ENCODE assay signal across 8 cellular contexts in genomic region chr3:72888546-72889309, GRCh38. TPM values are rescaled to one million over a fixed set of nuclear protein-coding genes. Genes with fewer than 3 reads are reported as not detected.
A peak's percentile ranks its signal among the peaks of the same experiment; 100 is the strongest.
DNase-seq lines count a peak whose midpoint lies in the region; TF ChIP-seq lines count a peak whose summit lies in the region.

No MANE protein-coding gene starts in this region.

- peak overlapping the region; percentile 96 for H3K27ac Mint-ChIP-seq in chondrocyte (ENCODE audit: unreplicated experiment)

- no peak overlapping the region for H3K27ac ChIP-seq in mucosa of rectum (ENCODE audit: low read depth in 2 of 2, low read length in 2 of 2)

- peak overlapping the region; percentile 83 for H3K4me3 Mint-ChIP-seq in chondrocyte (ENCODE audit: unreplicated experiment)

- peak overlapping the region; percentile 44 to 69 for H3K9ac ChIP-seq in mucosa of rectum (ENCODE audit: low read depth in 1 of 2, low read length in 2 of 2)

- H3K36me3 Mint-ChIP-seq in chondrocyte (ENCODE audit: low read depth), result peaks cover 4% of the 10 kb centered on the region

- no peaks in the 10 kb centered on the region for H3K9me3 Mint-ChIP-seq in chondrocyte (ENCODE audit: low read depth)

- H3K36me3 ChIP-seq in mucosa of rectum (ENCODE audit: control insufficient read depth in 2 of 2, insufficient read depth in 2 of 2, low read length in 2 of 2), result no peaks in the 10 kb centered on the region

- no peaks in the 10 kb centered on the region for H3K9me3 ChIP-seq in mucosa of rectum (ENCODE audit: control insufficient read depth in 2 of 2, low read length in 2 of 2)

- H3K4me1 ChIP-seq in mucosa of rectum (ENCODE audit: control insufficient read depth in 2 of 2, insufficient read depth in 2 of 2, low read length in 2 of 2), result peaks cover 7 to 14% of the 10 kb centered on the region in 2 donors

- in situ Hi-C loops in KBM-7 (cut with MboI; ENCODE audit: low pct_unique_long_range_greater_than_20kb, low sequenced_read_pairs), result no loop called here

- H3K4me1 Mint-ChIP-seq in chondrocyte (ENCODE audit: low read depth), result peaks cover 59% of the 10 kb centered on the region

- H3K27me3 Mint-ChIP-seq in chondrocyte (ENCODE audit: low read depth), result no peaks in the 10 kb centered on the region

- peak overlapping the region; percentile 68 to 72 for H3K4me3 ChIP-seq in mucosa of rectum (ENCODE audit: low read length in 2 of 2)

- DNase-seq in Ammon's horn (ENCODE audit: low spot score) (peak; percentile 39), KBM-7 (peak; percentile 51), chondrocyte (ENCODE audit: low spot score) (no peak), DMS153 treated with DMSO at 0.1 percent for 48 hours (lab: John Stamatoyannopoulos, UW; ENCODE audit: unreplicated experiment) (no peak), CD1c-positive myeloid dendritic cell (ENCODE audit: extremely low spot score) (no peak)
- no peak for DNase-seq in activated CD4-positive, CD25-positive, alpha-beta regulatory T cell treated with anti-CD3 and anti-CD28 coated beads, Interleukin-2, amount 50 U/mL, for 72 hours
- no peak for DNase-seq in effector CD4-positive, alpha-beta T cell

- no peaks in the 10 kb centered on the region for H3K27me3 ChIP-seq in mucosa of rectum (ENCODE audit: control insufficient read depth in 2 of 2, insufficient read depth in 2 of 2, low read length in 2 of 2)

- peak; percentile 31 for TF ChIP-seq CTCF in chondrocyte (IDR thresholded peaks at IDR 0.05)

RNA-seq across cellular contexts. Expression of gene GXYLT2, which starts 0.9 kb away (rescaled TPM):
- 93.0 to 140 TPM (median 99.3 TPM) in 3 replicates for total RNA-seq in chondrocyte

RNA-seq across cellular contexts. Expression of gene SHQ1, which starts 40.5 kb away (rescaled TPM):
- total RNA-seq in chondrocyte, result 14.8 to 27.5 TPM (median 16.5 TPM) in 3 replicates

Comparison
In these comparisons a context has a peak if more than half of its experiments do, and no peak if none do; other contexts are left out.
1. DNase-seq: peak in Ammon's horn (single experiment) and KBM-7 (single experiment); none in chondrocyte (single experiment), DMS153 treated with DMSO at 0.1 percent for 48 hours (single experiment), CD1c-positive myeloid dendritic cell (single experiment), activated CD4-positive, CD25-positive, alpha-beta regulatory T cell treated with anti-CD3 and anti-CD28 coated beads, Interleukin-2, amount 50 U/mL, for 72 hours (single experiment) and effector CD4-positive, alpha-beta T cell (single experiment).